ENCODE assay signal across 8 cellular contexts in the genomic region with DNA sequence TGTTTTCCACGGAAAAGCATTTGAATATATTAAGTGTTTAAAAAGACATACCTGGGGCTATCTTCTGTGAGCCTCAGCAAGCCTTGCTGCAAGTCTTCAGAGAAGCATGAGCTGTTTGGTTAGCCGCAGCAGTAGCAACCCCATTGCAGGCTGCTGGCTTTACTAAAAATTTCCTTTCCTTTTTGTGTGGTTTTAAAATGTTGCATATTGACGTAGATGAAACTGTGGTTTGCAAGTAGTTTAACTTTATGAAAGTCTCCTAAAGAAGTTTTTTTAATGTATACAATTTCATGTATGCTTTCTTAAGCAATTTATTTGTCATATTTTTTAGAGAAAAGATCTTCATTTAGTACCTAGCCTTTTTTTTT. TPM values are rescaled to one million over a fixed set of nuclear protein-coding genes. Genes with fewer than 3 reads are reported as not detected.
DNase-seq lines count a peak whose midpoint lies in the region; TF ChIP-seq lines count a peak whose summit lies in the region.

A gene with protein sequence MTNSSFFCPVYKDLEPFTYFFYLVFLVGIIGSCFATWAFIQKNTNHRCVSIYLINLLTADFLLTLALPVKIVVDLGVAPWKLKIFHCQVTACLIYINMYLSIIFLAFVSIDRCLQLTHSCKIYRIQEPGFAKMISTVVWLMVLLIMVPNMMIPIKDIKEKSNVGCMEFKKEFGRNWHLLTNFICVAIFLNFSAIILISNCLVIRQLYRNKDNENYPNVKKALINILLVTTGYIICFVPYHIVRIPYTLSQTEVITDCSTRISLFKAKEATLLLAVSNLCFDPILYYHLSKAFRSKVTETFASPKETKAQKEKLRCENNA (minus strand): TSS at position 164 of the 368 bp plus-strand sequence. CDS start 3,830 bp downstream, outside the sequence.

- H3K4me1 Mint-ChIP-seq in CD14-positive monocyte (peaks cover 3% of the 10 kb centered on the region), nephron progenitor cell (no peaks in the 10 kb centered on the region)

- H3K9me3 ChIP-seq in Peyer's patch (no peaks in the 10 kb centered on the region), thymus (ENCODE audit: control insufficient read depth) (no peaks in the 10 kb centered on the region), tibial artery (no peaks in the 10 kb centered on the region)

- 18% methylated on average over 3 of the region's 3 CpGs for WGBS in thymus

- DNase-seq in activated CD4-positive, CD25-positive, alpha-beta regulatory T cell (lab: John Stamatoyannopoulos, UW), result peak in 3 of 4 experiments; percentile 5 to 20 (median 8)
- DNase-seq in activated CD4-positive, CD25-positive, alpha-beta regulatory T cell treated with anti-CD3 and anti-CD28 coated beads, Interleukin-2, amount 50 U/mL, for 72 hours, result no peak
- peak in 2 of 3 donors; percentile 30 to 78 for DNase-seq in Peyer's patch
- DNase-seq in central memory CD4-positive, alpha-beta T cell, result peak; percentile 85
- no peak for DNase-seq in CD14-positive monocyte (ENCODE audit: low spot score)
- DNase-seq in nephron progenitor cell, result no peak
- DNase-seq in tibial artery, result no peak

- no peak within 1 kb of the TSS for H3K27ac Mint-ChIP-seq in CD14-positive monocyte
- H3K27ac Mint-ChIP-seq in nephron progenitor cell, result no peak within 1 kb of the TSS

- intact Hi-C loops in CD14-positive monocyte (cut with micrococcal nuclease) (no loop called here), tibial artery (cut with DNase I; ENCODE audit: low total_unique reads) (no loop called here)

- H3K4me3 ChIP-seq in Peyer's patch, result peak within 1 kb of the TSS; percentile 13 to 34 (median 22)
- peak within 1 kb of the TSS; percentile 43 for H3K4me3 ChIP-seq in thymus (ENCODE audit: low read length)
- no peak within 1 kb of the TSS for H3K4me3 ChIP-seq in tibial artery

- peak; percentile 48 to 61 for TF ChIP-seq POLR2A in Peyer's patch (IDR thresholded peaks at IDR 0.05)

- H3K36me3 Mint-ChIP-seq in CD14-positive monocyte (no peaks in the 10 kb centered on the region), nephron progenitor cell (ENCODE audit: low read depth) (peaks cover 20% of the 10 kb centered on the region)

- H3K9me3 Mint-ChIP-seq in CD14-positive monocyte, result no peaks in the 10 kb centered on the region
- no peaks in the 10 kb centered on the region for H3K9me3 Mint-ChIP-seq in nephron progenitor cell

- peak within 1 kb of the TSS; percentile 46 to 71 (median 63) for H3K27ac ChIP-seq in Peyer's patch
- H3K27ac ChIP-seq in thymus (ENCODE audit: low read depth), result peak within 1 kb of the TSS; percentile 80
- no peak within 1 kb of the TSS for H3K27ac ChIP-seq in tibial artery

- H3K4me1 ChIP-seq in Peyer's patch (peaks cover 0 to 5% (median 0%) of the 10 kb centered on the region in 4 donors), thymus (ENCODE audit: control insufficient read depth, insufficient read depth, low read length) (peaks cover 13% of the 10 kb centered on the region), tibial artery (no peaks in the 10 kb centered on the region)

- H3K36me3 ChIP-seq in Peyer's patch, result no peaks in the 10 kb centered on the region
- H3K36me3 ChIP-seq in thymus (ENCODE audit: control insufficient read depth, insufficient read depth), result no peaks in the 10 kb centered on the region
- no peaks in the 10 kb centered on the region for H3K36me3 ChIP-seq in tibial artery

- no peak for TF ChIP-seq CTCF in Peyer's patch (IDR thresholded peaks at IDR 0.05)
- TF ChIP-seq CTCF in CD14-positive monocyte (IDR thresholded peaks at IDR 0.05), result no peak
- TF ChIP-seq CTCF in nephron progenitor cell (IDR thresholded peaks at IDR 0.05), result no peak
- TF ChIP-seq CTCF in tibial artery (IDR thresholded peaks at IDR 0.05), result no peak

- H3K27me3 Mint-ChIP-seq in CD14-positive monocyte (ENCODE audit: low read depth in 3 of 3) (peaks cover 0 to 4% (median 0%) of the 10 kb centered on the region in 3 donors), nephron progenitor cell (ENCODE audit: low read depth, poor library complexity) (no peaks in the 10 kb centered on the region)

- H3K27me3 ChIP-seq in Peyer's patch, result no peaks in the 10 kb centered on the region
- no peaks in the 10 kb centered on the region for H3K27me3 ChIP-seq in thymus (ENCODE audit: control insufficient read depth, insufficient read depth)
- no peaks in the 10 kb centered on the region for H3K27me3 ChIP-seq in tibial artery

- H3K4me3 Mint-ChIP-seq in CD14-positive monocyte, result no peak within 1 kb of the TSS
- no peak within 1 kb of the TSS for H3K4me3 Mint-ChIP-seq in nephron progenitor cell

RNA-seq across cellular contexts. Expression of the gene that starts here (rescaled TPM):
- total RNA-seq in Peyer's patch, result 10 to 100 TPM in 1 of 4 donors, 1 to 10 TPM in 3; 4.9 to 11.0 (median 7.3) TPM
- polyA plus RNA-seq in thymus (42.6 TPM), CD14-positive monocyte (under 1 TPM in 1 of 2 donors, not detected in 1; 0.20 TPM)

Comparison
In these comparisons a context has a peak if more than half of its experiments do, and no peak if none do; other contexts are left out.
1. RNA of the gene that starts here (polyA plus RNA-seq): 42.6 TPM in thymus (single experiment); 0.20 TPM in CD14-positive monocyte; every median in the first group is over 10 times any median in the second.
2. DNase-seq: peak in activated CD4-positive, CD25-positive, alpha-beta regulatory T cell (3 of 4), Peyer's patch (2 of 3) and central memory CD4-positive, alpha-beta T cell (single experiment); none in activated CD4-positive, CD25-positive, alpha-beta regulatory T cell treated with anti-CD3 and anti-CD28 coated beads, Interleukin-2, amount 50 U/mL, for 72 hours (single experiment), CD14-positive monocyte (single experiment), nephron progenitor cell (single experiment) and tibial artery (0 of 2).
3. H3K27ac ChIP-seq: peak in Peyer's patch (4 of 4) and thymus (single experiment); none in tibial artery (0 of 2).
4. H3K4me3 ChIP-seq: peak in Peyer's patch (4 of 4) and thymus (single experiment); none in tibial artery (0 of 2).